8 cellular contexts compared by ENCODE assay signal in genomic region chr1:66446261-66447001, GRCh38.
DNase-seq lines count a peak whose midpoint lies in the region; ATAC-seq, FAIRE-seq and TF ChIP-seq lines count a peak whose summit lies in the region.

No MANE protein-coding gene starts in this region.

- DNase-seq in activated CD4-positive, alpha-beta T cell treated with anti-CD3 and anti-CD28 coated beads for 4 hours, result peak; percentile 28 to 55
- no peak for DNase-seq in activated CD4-positive, alpha-beta T cell treated with anti-CD3 and anti-CD28 coated beads, Interleukin-2, amount 50 U/mL, for 48 hours
- DNase-seq in HTR-8/SVneo (ENCODE audit: insufficient read length, low spot score), result peak; percentile 33
- peak; percentile 71 for DNase-seq in NOMO-1 treated with DMSO at 0.1 percent for 48 hours (lab: John Stamatoyannopoulos, UW; ENCODE audit: unreplicated experiment)
- DNase-seq in amniotic epithelial cell (ENCODE audit: low read depth), result peak; percentile 71
- DNase-seq in left ventricle myocardium inferior, result no peak
- DNase-seq in sciatic nerve (ENCODE audit: low spot score), result no peak

- peak; percentile 93 for TF ChIP-seq CTCF in left ventricle myocardium inferior (IDR thresholded peaks at IDR 0.05; ENCODE audit: borderline replicate concordance)

- peaks cover 52% of the 10 kb centered on the region for H3K4me1 ChIP-seq in left ventricle myocardium inferior

- no peaks in the 10 kb centered on the region for H3K9me3 ChIP-seq in left ventricle myocardium inferior (replicated peaks)

- no peaks in the 10 kb centered on the region for H3K36me3 ChIP-seq in left ventricle myocardium inferior

- ATAC-seq in GM21526 (IDR thresholded peaks at IDR 0.05; ENCODE audit: low FRiP score, unreplicated experiment) (peak; percentile 50), sciatic nerve (peak; percentile 84)

- H3K27ac ChIP-seq in left ventricle myocardium inferior (replicated peaks), result peak overlapping the region; percentile 68

- H3K4me3 ChIP-seq in left ventricle myocardium inferior, result no peak overlapping the region

- H3K27me3 ChIP-seq in left ventricle myocardium inferior (ENCODE audit: low read depth), result no peaks in the 10 kb centered on the region

- FAIRE-seq in HTR-8/SVneo (lab: Jason Lieb, UNC), result no peak

- intact Hi-C loops in left ventricle myocardium inferior (cut with micrococcal nuclease) (loop anchor here (2.0 to 5.0 kb wide), 2 partner anchors 194 to 489 kb away; no protein-coding TSS in a partner anchor), sciatic nerve (cut with DNase I) (no loop called here)

Comparison
In these comparisons a context has a peak if more than half of its experiments do, and no peak if none do; other contexts are left out.
1. DNase-seq: peak in activated CD4-positive, alpha-beta T cell treated with anti-CD3 and anti-CD28 coated beads for 4 hours (2 of 2), HTR-8/SVneo (single experiment), NOMO-1 treated with DMSO at 0.1 percent for 48 hours (single experiment) and amniotic epithelial cell (single experiment); none in activated CD4-positive, alpha-beta T cell treated with anti-CD3 and anti-CD28 coated beads, Interleukin-2, amount 50 U/mL, for 48 hours (0 of 2), left ventricle myocardium inferior (single experiment) and sciatic nerve (single experiment).